Comparison of ENCODE assay signal across 8 cellular contexts in genomic region chr11:103601230-103601846, GRCh38.
DNase-seq lines count a peak whose midpoint lies in the region; ATAC-seq and TF ChIP-seq lines count a peak whose summit lies in the region.

No MANE protein-coding gene starts in this region.

- H3K4me3 ChIP-seq in foreskin fibroblast (ENCODE audit: low read depth in 1 of 2, low read length in 2 of 2) = no peak overlapping the region

- peak; percentile 98 for TF ChIP-seq CTCF in VCaP (conservative IDR thresholded peaks at IDR 0.05)
- TF ChIP-seq CTCF in foreskin fibroblast (IDR thresholded peaks at IDR 0.05; ENCODE audit: low read depth, low read length) = peak; percentile 94

- DNase-seq in Daoy (ENCODE audit: low read depth) (peak; percentile 29), NCI-H2227 (lab: John Stamatoyannopoulos, UW; ENCODE audit: unreplicated experiment) (peak; percentile 68), foreskin fibroblast (peak; percentile 71 to 85), pons (ENCODE audit: low spot score) (peak; percentile 64)
- no peak for DNase-seq in activated effector memory CD4-positive, alpha-beta T cell treated with anti-CD3 and anti-CD28 coated beads, Interleukin-2, amount 50 U/mL, for 16 hours

- no peak overlapping the region for H3K27ac ChIP-seq in VCaP

- ATAC-seq in GM19397 (IDR thresholded peaks at IDR 0.05; ENCODE audit: unreplicated experiment) = peak; percentile 89
- ATAC-seq in HG03196 (IDR thresholded peaks at IDR 0.05; ENCODE audit: unreplicated experiment) = peak; percentile 91
